10 cellular contexts compared by ENCODE assay signal in the genomic region with DNA sequence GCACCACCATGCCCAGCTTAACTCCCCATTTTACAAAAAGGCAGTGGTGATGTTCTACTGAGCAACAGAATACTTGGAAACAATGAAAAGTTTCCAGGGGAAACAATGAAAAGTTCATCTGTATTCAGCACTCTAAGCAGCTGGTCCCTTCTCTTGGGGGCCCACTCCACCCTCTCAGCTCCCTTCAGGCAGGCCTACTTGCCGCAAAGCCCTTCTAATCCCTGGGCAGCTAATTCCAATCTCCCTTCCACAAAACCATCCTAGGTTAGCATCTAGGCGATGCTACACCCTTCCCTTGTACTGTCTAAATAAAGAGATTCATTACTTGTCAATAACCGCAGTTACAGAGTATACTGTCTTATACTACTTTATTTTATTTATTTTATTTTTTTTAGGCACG.
A peak's percentile ranks its signal among the peaks of the same experiment; 100 is the strongest.
DNase-seq lines count a peak whose midpoint lies in the region; ATAC-seq and TF ChIP-seq lines count a peak whose summit lies in the region.
"Had no signal": no experiment of that assay in that cellular context is flagged by ENCODE, and none has a peak within 500 bp of the region (broad histone marks: within the 10 kb centered on the region; RNA-seq: fewer than 3 reads in every experiment).

No MANE protein-coding gene starts in this region.

- no peaks in the 10 kb centered on the region for H4K20me1 ChIP-seq in MM.1S (ENCODE audit: insufficient read depth, low read length)

- H3K27me3 Mint-ChIP-seq in brain = no peaks in the 10 kb centered on the region

- H3K4me3 Mint-ChIP-seq in brain = no peak overlapping the region
- H3K4me3 Mint-ChIP-seq: CD8-positive, alpha-beta memory T cell had no signal

- peaks cover 5% of the 10 kb centered on the region for H3F3A ChIP-seq in MM.1S (ENCODE audit: insufficient read depth, low read length)

- intact Hi-C loops in upper lobe of right lung (cut with DNase I) = loop anchor here (10.0 kb wide), 1 partner anchor 194 kb away; no protein-coding TSS in a partner anchor

- no peaks in the 10 kb centered on the region for H3K9me3 ChIP-seq in MM.1S (replicated peaks; ENCODE audit: insufficient read depth, low read length)
- H3K9me3 ChIP-seq in neutrophil = no peaks in the 10 kb centered on the region
- no peaks in the 10 kb centered on the region for H3K9me3 ChIP-seq in upper lobe of right lung
- H3K9me3 ChIP-seq: Caco-2, HAP-1 had no signal

- H3K27me3 ChIP-seq in MM.1S (replicated peaks; ENCODE audit: insufficient read depth, low read length) (no peaks in the 10 kb centered on the region), neutrophil (no peaks in the 10 kb centered on the region), upper lobe of right lung (no peaks in the 10 kb centered on the region)

- H3K4me3 ChIP-seq in MM.1S (ENCODE audit: low read length) (no peak overlapping the region), neutrophil (ENCODE audit: low read depth in 1 of 2, low read length in 1 of 2) (no peak overlapping the region), upper lobe of right lung (no peak overlapping the region)
- H3K4me3 ChIP-seq: HAP-1 had no signal

- H3K27ac Mint-ChIP-seq in brain = peak overlapping the region in 3 of 5 experiments; percentile 91 to 92 (median 91)

- H3K36me3 Mint-ChIP-seq in brain = peaks cover 59% of the 10 kb centered on the region

- DNase-seq in D341Med (ENCODE audit: low spot score) = peak; percentile 60
- no peak for DNase-seq in MM.1S
- DNase-seq in upper lobe of right lung = no peak
- no peak for DNase-seq in 8988T
- DNase-seq: Caco-2; CD8-positive, alpha-beta memory T cell; DMS 273 treated with DMSO at 0.1 percent for 48 hours had no signal

- no peak overlapping the region for H3K9ac ChIP-seq in MM.1S (ENCODE audit: low read length)

- TF ChIP-seq CTCF in MM.1S (IDR thresholded peaks at IDR 0.05; ENCODE audit: low read length) (no peak), brain (conservative IDR thresholded peaks at IDR 0.05) (no peak), neutrophil (IDR thresholded peaks at IDR 0.05) (no peak), upper lobe of right lung (IDR thresholded peaks at IDR 0.05) (no peak)

- peaks cover 27% of the 10 kb centered on the region for H3K4me1 ChIP-seq in MM.1S (ENCODE audit: low read length)
- peaks cover 19 to 25% of the 10 kb centered on the region in 2 experiments for H3K4me1 ChIP-seq in neutrophil (ENCODE audit: control insufficient read depth in 1 of 2, insufficient read depth in 1 of 2, low read depth in 1 of 2, low read length in 1 of 2)
- H3K4me1 ChIP-seq in upper lobe of right lung = no peaks in the 10 kb centered on the region
- H3K4me1 ChIP-seq: Caco-2, HAP-1 had no signal

- ATAC-seq in upper lobe of right lung = no peak

- H3K4me1 Mint-ChIP-seq in brain = peaks cover 23% of the 10 kb centered on the region
- H3K4me1 Mint-ChIP-seq: CD8-positive, alpha-beta memory T cell had no signal

- H3K9me3 Mint-ChIP-seq in brain = peaks cover 0 to 2% (median 0%) of the 10 kb centered on the region in 5 experiments

- H3K27ac ChIP-seq in MM.1S (ENCODE audit: low read length) = peak overlapping the region; percentile 31; the same call in 1 of the 2 replicates
- H3K27ac ChIP-seq in neutrophil = peak overlapping the region; percentile 91
- no peak overlapping the region for H3K27ac ChIP-seq in upper lobe of right lung

- H3K36me3 ChIP-seq in MM.1S (replicated peaks; ENCODE audit: insufficient read depth, low read length) (no peaks in the 10 kb centered on the region), neutrophil (peaks cover 75% of the 10 kb centered on the region), upper lobe of right lung (peaks cover 66% of the 10 kb centered on the region)

- no peak overlapping the region for H3K4me2 ChIP-seq in MM.1S (ENCODE audit: low read depth, low read length)

- H2AFZ ChIP-seq in MM.1S (ENCODE audit: low read length) = no peak overlapping the region

- no peaks in the 10 kb centered on the region for H3K79me2 ChIP-seq in MM.1S (ENCODE audit: low read length)

- H3K9me2 ChIP-seq in MM.1S (replicated peaks; ENCODE audit: insufficient read depth, low read length) = no peaks in the 10 kb centered on the region
